ENCODE assay signal across 1 cellular context in the genomic region with DNA sequence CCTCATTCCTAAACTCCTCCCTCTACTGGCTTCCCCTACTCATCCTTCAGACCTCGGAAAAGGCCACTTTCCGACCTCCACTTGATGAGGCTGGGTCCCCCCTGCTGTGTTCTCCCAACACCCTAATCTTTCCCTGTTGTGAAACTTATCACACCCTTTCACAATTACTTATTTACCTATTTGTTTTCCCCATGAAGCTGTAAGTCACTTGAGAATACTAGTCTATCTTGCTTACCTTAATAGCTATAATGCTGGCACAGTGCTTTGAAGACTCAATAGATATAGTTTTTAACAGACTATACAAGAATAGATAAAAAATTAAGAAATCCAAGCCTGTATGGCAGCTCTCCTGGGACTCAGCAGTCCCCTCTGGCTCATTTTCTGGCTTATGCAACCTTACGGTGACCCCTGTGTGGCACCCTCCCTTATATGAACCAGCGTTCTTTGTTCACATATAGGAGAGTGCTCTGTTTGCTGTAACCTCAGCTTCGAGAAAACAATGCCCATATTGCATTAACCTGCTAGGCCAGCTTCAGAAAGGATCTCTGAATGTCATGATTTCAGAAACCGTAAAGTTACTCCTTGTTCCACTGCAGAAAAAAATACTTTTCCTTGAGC.
A peak's percentile ranks its signal among the peaks of the same experiment; 100 is the strongest.
TF ChIP-seq lines count a peak whose summit lies in the region.

No MANE protein-coding gene starts in this region.

TF ChIP-seq in HepG2, 621 proteins besides CTCF, POLR2A, EP300 and RAD21 (continued from another document):
- TF ChIP-seq NR2F6 (IDR thresholded peaks at IDR 0.05) (no peak), NR2F6 (CRISPR knock-in tag; IDR thresholded peaks at IDR 0.05) (peak; percentile 47; the same call in 1 of the 2 replicates), ZBTB7A (CRISPR knock-in tag; IDR thresholded peaks at IDR 0.05) (no peak), PHF5A (CRISPR knock-in tag; IDR thresholded peaks at IDR 0.05; ENCODE audit: low read depth, unreplicated experiment) (peak; percentile 9), HMG20B (CRISPR knock-in tag; conservative IDR thresholded peaks at IDR 0.05) (no peak), HOXA5 (CRISPR knock-in tag; IDR thresholded peaks at IDR 0.05) (0 out of 2 replicates have a peak, but pooled peaks have one; percentile 34), ZNF816 (CRISPR knock-in tag; IDR thresholded peaks at IDR 0.05; ENCODE audit: borderline replicate concordance) (peak; percentile 13; the same call in 1 of the 2 replicates), ZNF329 (CRISPR knock-in tag; IDR thresholded peaks at IDR 0.05; ENCODE audit: low read depth) (no peak), ZNF446 (CRISPR knock-in tag; IDR thresholded peaks at IDR 0.05) (no peak), SP4 (CRISPR knock-in tag; IDR thresholded peaks at IDR 0.05) (no peak), CREM (IDR thresholded peaks at IDR 0.05) (peak; percentile 21; the same call in 1 of the 2 replicates), CREM (CRISPR knock-in tag; IDR thresholded peaks at IDR 0.05) (no peak), HOXA3 (CRISPR knock-in tag; IDR thresholded peaks at IDR 0.05) (0 out of 2 replicates have a peak, but pooled peaks have one; percentile 27), ZNF251 (CRISPR knock-in tag; IDR thresholded peaks at IDR 0.05) (no peak), ZNF629 (CRISPR knock-in tag; conservative IDR thresholded peaks at IDR 0.05) (no peak), RARA (CRISPR knock-in tag; IDR thresholded peaks at IDR 0.05) (peak; percentile 94), SOX6 (IDR thresholded peaks at IDR 0.05) (no peak), SOX6 (CRISPR knock-in tag; IDR thresholded peaks at IDR 0.05) (peak; percentile 82), ZNF776 (CRISPR knock-in tag; IDR thresholded peaks at IDR 0.05) (no peak), SALL1 (CRISPR knock-in tag; IDR thresholded peaks at IDR 0.05) (peak; percentile 43), ZNF564 (CRISPR knock-in tag; IDR thresholded peaks at IDR 0.05) (no peak), U2AF1 (optimal IDR thresholded peaks at IDR 0.05; ENCODE audit: low read depth, low read length) (no peak), NFYC (CRISPR knock-in tag; IDR thresholded peaks at IDR 0.05) (no peak), ZNF441 (CRISPR knock-in tag; IDR thresholded peaks at IDR 0.05; ENCODE audit: borderline replicate concordance) (no peak), YEATS4 (CRISPR knock-in tag; IDR thresholded peaks at IDR 0.05; ENCODE audit: borderline replicate concordance) (0 out of 2 replicates have a peak, but pooled peaks have one; percentile 29), ZBTB20 (CRISPR knock-in tag; IDR thresholded peaks at IDR 0.05; ENCODE audit: borderline replicate concordance, low read depth) (peak; percentile 59; the same call in 1 of the 2 replicates)
- TF ChIP-seq, protein P1, sequence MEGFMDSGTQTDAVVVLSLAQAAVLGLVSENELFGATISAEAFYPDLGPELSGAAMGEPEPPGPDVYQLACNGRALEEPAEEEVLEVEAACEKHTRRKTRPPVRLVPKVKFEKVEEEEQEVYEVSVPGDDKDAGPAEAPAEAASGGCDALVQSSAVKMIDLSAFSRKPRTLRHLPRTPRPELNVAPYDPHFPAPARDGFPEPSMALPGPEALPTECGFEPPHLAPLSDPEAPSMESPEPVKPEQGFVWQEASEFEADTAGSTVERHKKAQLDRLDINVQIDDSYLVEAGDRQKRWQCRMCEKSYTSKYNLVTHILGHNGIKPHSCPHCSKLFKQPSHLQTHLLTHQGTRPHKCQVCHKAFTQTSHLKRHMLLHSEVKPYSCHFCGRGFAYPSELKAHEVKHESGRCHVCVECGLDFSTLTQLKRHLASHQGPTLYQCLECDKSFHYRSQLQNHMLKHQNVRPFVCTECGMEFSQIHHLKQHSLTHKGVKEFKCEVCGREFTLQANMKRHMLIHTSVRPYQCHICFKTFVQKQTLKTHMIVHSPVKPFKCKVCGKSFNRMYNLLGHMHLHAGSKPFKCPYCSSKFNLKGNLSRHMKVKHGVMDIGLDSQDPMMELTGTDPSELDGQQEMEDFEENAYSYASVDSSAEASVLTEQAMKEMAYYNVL (CRISPR knock-in tag; IDR thresholded peaks at IDR 0.05; ENCODE audit: borderline replicate concordance): no peak
- TF ChIP-seq, protein P2, sequence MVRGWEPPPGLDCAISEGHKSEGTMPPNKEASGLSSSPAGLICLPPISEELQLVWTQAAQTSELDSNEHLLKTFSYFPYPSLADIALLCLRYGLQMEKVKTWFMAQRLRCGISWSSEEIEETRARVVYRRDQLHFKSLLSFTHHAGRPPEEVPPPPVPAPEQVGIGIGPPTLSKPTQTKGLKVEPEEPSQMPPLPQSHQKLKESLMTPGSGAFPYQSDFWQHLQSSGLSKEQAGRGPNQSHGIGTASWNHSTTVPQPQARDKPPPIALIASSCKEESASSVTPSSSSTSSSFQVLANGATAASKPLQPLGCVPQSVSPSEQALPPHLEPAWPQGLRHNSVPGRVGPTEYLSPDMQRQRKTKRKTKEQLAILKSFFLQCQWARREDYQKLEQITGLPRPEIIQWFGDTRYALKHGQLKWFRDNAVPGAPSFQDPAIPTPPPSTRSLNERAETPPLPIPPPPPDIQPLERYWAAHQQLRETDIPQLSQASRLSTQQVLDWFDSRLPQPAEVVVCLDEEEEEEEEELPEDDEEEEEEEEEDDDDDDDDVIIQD (CRISPR knock-in tag; IDR thresholded peaks at IDR 0.05; ENCODE audit: low read depth): 0 out of 2 replicates have a peak, but pooled peaks have one; percentile 0
- TF ChIP-seq, protein P3, sequence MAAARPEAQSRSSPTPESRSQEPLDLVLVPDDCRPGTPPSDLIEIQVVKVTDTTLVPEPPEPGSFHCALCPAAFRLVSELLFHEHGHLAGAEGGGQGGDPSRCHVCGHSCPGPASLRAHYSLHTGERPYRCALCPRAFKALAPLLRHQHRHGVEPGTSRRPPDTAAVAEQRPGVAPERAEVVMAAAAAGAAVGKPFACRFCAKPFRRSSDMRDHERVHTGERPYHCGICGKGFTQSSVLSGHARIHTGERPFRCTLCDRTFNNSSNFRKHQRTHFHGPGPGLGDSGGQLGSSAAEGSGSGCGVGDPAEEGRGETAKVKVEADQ (CRISPR knock-in tag; IDR thresholded peaks at IDR 0.05; ENCODE audit: borderline replicate concordance): peak; percentile 46; the same call in 1 of the 2 replicates
- TF ChIP-seq, protein P4, sequence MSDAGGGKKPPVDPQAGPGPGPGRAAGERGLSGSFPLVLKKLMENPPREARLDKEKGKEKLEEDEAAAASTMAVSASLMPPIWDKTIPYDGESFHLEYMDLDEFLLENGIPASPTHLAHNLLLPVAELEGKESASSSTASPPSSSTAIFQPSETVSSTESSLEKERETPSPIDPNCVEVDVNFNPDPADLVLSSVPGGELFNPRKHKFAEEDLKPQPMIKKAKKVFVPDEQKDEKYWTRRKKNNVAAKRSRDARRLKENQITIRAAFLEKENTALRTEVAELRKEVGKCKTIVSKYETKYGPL (CRISPR knock-in tag; IDR thresholded peaks at IDR 0.05): peak; percentile 86
- TF ChIP-seq, protein P5, sequence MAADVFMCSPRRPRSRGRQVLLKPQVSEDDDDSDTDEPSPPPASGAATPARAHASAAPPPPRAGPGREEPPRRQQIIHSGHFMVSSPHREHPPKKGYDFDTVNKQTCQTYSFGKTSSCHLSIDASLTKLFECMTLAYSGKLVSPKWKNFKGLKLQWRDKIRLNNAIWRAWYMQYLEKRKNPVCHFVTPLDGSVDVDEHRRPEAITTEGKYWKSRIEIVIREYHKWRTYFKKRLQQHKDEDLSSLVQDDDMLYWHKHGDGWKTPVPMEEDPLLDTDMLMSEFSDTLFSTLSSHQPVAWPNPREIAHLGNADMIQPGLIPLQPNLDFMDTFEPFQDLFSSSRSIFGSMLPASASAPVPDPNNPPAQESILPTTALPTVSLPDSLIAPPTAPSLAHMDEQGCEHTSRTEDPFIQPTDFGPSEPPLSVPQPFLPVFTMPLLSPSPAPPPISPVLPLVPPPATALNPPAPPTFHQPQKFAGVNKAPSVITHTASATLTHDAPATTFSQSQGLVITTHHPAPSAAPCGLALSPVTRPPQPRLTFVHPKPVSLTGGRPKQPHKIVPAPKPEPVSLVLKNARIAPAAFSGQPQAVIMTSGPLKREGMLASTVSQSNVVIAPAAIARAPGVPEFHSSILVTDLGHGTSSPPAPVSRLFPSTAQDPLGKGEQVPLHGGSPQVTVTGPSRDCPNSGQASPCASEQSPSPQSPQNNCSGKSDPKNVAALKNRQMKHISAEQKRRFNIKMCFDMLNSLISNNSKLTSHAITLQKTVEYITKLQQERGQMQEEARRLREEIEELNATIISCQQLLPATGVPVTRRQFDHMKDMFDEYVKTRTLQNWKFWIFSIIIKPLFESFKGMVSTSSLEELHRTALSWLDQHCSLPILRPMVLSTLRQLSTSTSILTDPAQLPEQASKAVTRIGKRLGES (CRISPR knock-in tag; IDR thresholded peaks at IDR 0.05; ENCODE audit: borderline replicate concordance): peak; percentile 9; the same call in 1 of the 2 replicates
- TF ChIP-seq, protein P6, sequence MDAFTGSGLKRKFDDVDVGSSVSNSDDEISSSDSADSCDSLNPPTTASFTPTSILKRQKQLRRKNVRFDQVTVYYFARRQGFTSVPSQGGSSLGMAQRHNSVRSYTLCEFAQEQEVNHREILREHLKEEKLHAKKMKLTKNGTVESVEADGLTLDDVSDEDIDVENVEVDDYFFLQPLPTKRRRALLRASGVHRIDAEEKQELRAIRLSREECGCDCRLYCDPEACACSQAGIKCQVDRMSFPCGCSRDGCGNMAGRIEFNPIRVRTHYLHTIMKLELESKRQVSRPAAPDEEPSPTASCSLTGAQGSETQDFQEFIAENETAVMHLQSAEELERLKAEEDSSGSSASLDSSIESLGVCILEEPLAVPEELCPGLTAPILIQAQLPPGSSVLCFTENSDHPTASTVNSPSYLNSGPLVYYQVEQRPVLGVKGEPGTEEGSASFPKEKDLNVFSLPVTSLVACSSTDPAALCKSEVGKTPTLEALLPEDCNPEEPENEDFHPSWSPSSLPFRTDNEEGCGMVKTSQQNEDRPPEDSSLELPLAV (CRISPR knock-in tag; conservative IDR thresholded peaks at IDR 0.05; ENCODE audit: low read depth): no peak
